Comparison of ENCODE assay signal across 1 cellular context in the genomic region with DNA sequence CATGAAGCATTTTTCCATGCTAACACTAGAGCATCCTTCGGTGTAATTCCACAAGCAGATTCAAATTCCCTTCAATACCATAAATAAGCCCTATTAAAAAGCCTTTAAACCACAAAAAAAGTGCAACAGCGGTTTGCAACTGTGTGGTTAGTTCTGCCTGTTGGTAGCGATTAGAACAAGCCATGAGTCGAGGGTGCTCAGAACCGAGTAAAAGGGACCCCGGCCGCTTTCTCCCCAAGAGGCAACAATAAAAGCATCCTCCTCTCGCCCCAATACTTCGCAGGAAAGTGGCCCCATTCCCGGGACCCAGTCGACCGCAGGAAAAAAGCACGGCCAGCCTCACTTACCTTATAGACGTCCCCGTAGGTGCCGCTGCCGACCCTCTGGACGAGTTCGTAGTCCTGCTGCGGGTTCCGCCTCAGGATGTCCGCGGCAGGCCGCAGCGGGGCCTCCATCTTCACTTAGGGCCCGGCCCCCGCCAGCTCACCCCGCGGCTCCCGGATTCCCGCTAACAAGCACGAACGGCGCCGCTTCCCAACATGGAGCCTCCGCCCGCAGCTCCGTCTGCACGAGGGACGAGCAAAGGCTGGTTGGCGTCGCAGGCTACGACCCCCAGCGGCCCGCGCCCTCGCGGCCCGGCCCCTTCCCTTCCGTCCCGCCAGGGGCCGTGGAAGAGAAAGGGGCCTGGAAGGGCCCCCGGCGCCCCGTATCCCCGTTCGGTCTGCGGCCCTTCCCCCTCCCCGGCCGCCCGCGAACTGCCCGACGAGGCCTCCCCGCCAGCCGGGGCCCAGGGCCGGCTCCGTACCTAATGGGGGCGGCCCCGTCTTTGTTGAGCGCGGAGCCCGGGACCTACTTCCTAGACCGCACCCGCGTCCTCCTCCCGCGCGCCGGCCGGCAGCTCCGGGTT.
TF ChIP-seq lines count a peak whose summit lies in the region.

No MANE protein-coding gene starts in this region.

TF ChIP-seq in HepG2, 621 proteins besides CTCF, POLR2A, EP300 and RAD21 (continued from another document and continues in another):
- TF ChIP-seq, protein P1, sequence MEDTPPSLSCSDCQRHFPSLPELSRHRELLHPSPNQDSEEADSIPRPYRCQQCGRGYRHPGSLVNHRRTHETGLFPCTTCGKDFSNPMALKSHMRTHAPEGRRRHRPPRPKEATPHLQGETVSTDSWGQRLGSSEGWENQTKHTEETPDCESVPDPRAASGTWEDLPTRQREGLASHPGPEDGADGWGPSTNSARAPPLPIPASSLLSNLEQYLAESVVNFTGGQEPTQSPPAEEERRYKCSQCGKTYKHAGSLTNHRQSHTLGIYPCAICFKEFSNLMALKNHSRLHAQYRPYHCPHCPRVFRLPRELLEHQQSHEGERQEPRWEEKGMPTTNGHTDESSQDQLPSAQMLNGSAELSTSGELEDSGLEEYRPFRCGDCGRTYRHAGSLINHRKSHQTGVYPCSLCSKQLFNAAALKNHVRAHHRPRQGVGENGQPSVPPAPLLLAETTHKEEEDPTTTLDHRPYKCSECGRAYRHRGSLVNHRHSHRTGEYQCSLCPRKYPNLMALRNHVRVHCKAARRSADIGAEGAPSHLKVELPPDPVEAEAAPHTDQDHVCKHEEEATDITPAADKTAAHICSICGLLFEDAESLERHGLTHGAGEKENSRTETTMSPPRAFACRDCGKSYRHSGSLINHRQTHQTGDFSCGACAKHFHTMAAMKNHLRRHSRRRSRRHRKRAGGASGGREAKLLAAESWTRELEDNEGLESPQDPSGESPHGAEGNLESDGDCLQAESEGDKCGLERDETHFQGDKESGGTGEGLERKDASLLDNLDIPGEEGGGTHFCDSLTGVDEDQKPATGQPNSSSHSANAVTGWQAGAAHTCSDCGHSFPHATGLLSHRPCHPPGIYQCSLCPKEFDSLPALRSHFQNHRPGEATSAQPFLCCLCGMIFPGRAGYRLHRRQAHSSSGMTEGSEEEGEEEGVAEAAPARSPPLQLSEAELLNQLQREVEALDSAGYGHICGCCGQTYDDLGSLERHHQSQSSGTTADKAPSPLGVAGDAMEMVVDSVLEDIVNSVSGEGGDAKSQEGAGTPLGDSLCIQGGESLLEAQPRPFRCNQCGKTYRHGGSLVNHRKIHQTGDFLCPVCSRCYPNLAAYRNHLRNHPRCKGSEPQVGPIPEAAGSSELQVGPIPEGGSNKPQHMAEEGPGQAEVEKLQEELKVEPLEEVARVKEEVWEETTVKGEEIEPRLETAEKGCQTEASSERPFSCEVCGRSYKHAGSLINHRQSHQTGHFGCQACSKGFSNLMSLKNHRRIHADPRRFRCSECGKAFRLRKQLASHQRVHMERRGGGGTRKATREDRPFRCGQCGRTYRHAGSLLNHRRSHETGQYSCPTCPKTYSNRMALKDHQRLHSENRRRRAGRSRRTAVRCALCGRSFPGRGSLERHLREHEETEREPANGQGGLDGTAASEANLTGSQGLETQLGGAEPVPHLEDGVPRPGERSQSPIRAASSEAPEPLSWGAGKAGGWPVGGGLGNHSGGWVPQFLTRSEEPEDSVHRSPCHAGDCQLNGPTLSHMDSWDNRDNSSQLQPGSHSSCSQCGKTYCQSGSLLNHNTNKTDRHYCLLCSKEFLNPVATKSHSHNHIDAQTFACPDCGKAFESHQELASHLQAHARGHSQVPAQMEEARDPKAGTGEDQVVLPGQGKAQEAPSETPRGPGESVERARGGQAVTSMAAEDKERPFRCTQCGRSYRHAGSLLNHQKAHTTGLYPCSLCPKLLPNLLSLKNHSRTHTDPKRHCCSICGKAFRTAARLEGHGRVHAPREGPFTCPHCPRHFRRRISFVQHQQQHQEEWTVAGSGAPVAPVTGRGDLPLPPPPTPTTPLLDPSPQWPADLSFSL (CRISPR knock-in tag; IDR thresholded peaks at IDR 0.05) = 0 out of 2 replicates have a peak, but pooled peaks have one; percentile 42
- 0 out of 2 replicates have a peak, but pooled peaks have one; percentile 69 for TF ChIP-seq ZNF558 (CRISPR knock-in tag; IDR thresholded peaks at IDR 0.05; ENCODE audit: borderline replicate concordance)
- TF ChIP-seq KAT8 (CRISPR knock-in tag; IDR thresholded peaks at IDR 0.05) = no peak
- TF ChIP-seq ZMAT3 (CRISPR knock-in tag; conservative IDR thresholded peaks at IDR 0.05) = peak; percentile 51; the same call in 1 of the 2 replicates
- peak; percentile 49; the same call in 1 of the 2 replicates for TF ChIP-seq SPEN (CRISPR knock-in tag; IDR thresholded peaks at IDR 0.05; ENCODE audit: low read depth)
- no peak for TF ChIP-seq TBL1XR1 (IDR thresholded peaks at IDR 0.05; ENCODE audit: borderline replicate concordance, low read length, partially characterized antibody)
- peak; percentile 83; the same call in 1 of the 2 replicates for TF ChIP-seq ZNF564 (CRISPR knock-in tag; IDR thresholded peaks at IDR 0.05)
- TF ChIP-seq CHCHD3 (CRISPR knock-in tag; IDR thresholded peaks at IDR 0.05) = no peak
- TF ChIP-seq, protein P2, sequence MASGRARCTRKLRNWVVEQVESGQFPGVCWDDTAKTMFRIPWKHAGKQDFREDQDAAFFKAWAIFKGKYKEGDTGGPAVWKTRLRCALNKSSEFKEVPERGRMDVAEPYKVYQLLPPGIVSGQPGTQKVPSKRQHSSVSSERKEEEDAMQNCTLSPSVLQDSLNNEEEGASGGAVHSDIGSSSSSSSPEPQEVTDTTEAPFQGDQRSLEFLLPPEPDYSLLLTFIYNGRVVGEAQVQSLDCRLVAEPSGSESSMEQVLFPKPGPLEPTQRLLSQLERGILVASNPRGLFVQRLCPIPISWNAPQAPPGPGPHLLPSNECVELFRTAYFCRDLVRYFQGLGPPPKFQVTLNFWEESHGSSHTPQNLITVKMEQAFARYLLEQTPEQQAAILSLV (CRISPR knock-in tag; IDR thresholded peaks at IDR 0.05; ENCODE audit: borderline replicate concordance) = 0 out of 2 replicates have a peak, but pooled peaks have one; percentile 4
- TF ChIP-seq, protein P3, sequence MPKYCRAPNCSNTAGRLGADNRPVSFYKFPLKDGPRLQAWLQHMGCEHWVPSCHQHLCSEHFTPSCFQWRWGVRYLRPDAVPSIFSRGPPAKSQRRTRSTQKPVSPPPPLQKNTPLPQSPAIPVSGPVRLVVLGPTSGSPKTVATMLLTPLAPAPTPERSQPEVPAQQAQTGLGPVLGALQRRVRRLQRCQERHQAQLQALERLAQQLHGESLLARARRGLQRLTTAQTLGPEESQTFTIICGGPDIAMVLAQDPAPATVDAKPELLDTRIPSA (CRISPR knock-in tag; IDR thresholded peaks at IDR 0.05; ENCODE audit: borderline replicate concordance) = no peak
- TF ChIP-seq, protein P4, sequence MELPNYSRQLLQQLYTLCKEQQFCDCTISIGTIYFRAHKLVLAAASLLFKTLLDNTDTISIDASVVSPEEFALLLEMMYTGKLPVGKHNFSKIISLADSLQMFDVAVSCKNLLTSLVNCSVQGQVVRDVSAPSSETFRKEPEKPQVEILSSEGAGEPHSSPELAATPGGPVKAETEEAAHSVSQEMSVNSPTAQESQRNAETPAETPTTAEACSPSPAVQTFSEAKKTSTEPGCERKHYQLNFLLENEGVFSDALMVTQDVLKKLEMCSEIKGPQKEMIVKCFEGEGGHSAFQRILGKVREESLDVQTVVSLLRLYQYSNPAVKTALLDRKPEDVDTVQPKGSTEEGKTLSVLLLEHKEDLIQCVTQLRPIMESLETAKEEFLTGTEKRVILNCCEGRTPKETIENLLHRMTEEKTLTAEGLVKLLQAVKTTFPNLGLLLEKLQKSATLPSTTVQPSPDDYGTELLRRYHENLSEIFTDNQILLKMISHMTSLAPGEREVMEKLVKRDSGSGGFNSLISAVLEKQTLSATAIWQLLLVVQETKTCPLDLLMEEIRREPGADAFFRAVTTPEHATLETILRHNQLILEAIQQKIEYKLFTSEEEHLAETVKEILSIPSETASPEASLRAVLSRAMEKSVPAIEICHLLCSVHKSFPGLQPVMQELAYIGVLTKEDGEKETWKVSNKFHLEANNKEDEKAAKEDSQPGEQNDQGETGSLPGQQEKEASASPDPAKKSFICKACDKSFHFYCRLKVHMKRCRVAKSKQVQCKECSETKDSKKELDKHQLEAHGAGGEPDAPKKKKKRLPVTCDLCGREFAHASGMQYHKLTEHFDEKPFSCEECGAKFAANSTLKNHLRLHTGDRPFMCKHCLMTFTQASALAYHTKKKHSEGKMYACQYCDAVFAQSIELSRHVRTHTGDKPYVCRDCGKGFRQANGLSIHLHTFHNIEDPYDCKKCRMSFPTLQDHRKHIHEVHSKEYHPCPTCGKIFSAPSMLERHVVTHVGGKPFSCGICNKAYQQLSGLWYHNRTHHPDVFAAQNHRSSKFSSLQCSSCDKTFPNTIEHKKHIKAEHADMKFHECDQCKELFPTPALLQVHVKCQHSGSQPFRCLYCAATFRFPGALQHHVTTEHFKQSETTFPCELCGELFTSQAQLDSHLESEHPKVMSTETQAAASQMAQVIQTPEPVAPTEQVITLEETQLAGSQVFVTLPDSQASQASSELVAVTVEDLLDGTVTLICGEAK (IDR thresholded peaks at IDR 0.05) = no peak
- TF ChIP-seq, protein P4 (CRISPR knock-in tag; IDR thresholded peaks at IDR 0.05) = 0 out of 2 replicates have a peak, but pooled peaks have one; percentile 36
- 0 out of 2 replicates have a peak, but pooled peaks have one; percentile 17 for TF ChIP-seq GATAD1 (CRISPR knock-in tag; IDR thresholded peaks at IDR 0.05)
- TF ChIP-seq, protein P5, sequence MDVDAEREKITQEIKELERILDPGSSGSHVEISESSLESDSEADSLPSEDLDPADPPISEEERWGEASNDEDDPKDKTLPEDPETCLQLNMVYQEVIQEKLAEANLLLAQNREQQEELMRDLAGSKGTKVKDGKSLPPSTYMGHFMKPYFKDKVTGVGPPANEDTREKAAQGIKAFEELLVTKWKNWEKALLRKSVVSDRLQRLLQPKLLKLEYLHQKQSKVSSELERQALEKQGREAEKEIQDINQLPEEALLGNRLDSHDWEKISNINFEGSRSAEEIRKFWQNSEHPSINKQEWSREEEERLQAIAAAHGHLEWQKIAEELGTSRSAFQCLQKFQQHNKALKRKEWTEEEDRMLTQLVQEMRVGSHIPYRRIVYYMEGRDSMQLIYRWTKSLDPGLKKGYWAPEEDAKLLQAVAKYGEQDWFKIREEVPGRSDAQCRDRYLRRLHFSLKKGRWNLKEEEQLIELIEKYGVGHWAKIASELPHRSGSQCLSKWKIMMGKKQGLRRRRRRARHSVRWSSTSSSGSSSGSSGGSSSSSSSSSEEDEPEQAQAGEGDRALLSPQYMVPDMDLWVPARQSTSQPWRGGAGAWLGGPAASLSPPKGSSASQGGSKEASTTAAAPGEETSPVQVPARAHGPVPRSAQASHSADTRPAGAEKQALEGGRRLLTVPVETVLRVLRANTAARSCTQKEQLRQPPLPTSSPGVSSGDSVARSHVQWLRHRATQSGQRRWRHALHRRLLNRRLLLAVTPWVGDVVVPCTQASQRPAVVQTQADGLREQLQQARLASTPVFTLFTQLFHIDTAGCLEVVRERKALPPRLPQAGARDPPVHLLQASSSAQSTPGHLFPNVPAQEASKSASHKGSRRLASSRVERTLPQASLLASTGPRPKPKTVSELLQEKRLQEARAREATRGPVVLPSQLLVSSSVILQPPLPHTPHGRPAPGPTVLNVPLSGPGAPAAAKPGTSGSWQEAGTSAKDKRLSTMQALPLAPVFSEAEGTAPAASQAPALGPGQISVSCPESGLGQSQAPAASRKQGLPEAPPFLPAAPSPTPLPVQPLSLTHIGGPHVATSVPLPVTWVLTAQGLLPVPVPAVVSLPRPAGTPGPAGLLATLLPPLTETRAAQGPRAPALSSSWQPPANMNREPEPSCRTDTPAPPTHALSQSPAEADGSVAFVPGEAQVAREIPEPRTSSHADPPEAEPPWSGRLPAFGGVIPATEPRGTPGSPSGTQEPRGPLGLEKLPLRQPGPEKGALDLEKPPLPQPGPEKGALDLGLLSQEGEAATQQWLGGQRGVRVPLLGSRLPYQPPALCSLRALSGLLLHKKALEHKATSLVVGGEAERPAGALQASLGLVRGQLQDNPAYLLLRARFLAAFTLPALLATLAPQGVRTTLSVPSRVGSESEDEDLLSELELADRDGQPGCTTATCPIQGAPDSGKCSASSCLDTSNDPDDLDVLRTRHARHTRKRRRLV (CRISPR knock-in tag; IDR thresholded peaks at IDR 0.05) = 0 out of 2 replicates have a peak, but pooled peaks have one; percentile 30
- TF ChIP-seq ZSCAN29 (CRISPR knock-in tag; conservative IDR thresholded peaks at IDR 0.05) = 0 out of 2 replicates have a peak, but pooled peaks have one; percentile 16
- TF ChIP-seq NR1H2 (CRISPR knock-in tag; IDR thresholded peaks at IDR 0.05; ENCODE audit: borderline replicate concordance, low read depth) = no peak
- TF ChIP-seq ZNF292 (CRISPR knock-in tag; IDR thresholded peaks at IDR 0.05; ENCODE audit: borderline replicate concordance, low read depth) = peak; percentile 55; the same call in 1 of the 2 replicates
- TF ChIP-seq TAF1 (CRISPR knock-in tag; IDR thresholded peaks at IDR 0.05) = peak; percentile 52
- TF ChIP-seq GZF1 (CRISPR knock-in tag; IDR thresholded peaks at IDR 0.05) = 0 out of 2 replicates have a peak, but pooled peaks have one; percentile 10
- TF ChIP-seq ZNF678 (CRISPR knock-in tag; IDR thresholded peaks at IDR 0.05) = no peak
- 0 out of 2 replicates have a peak, but pooled peaks have one; percentile 4 for TF ChIP-seq ZNF546 (CRISPR knock-in tag; conservative IDR thresholded peaks at IDR 0.05)
- TF ChIP-seq ZFYVE20 (CRISPR knock-in tag; IDR thresholded peaks at IDR 0.05; ENCODE audit: borderline replicate concordance, low read depth) = 0 out of 2 replicates have a peak, but pooled peaks have one; percentile 43
- 0 out of 2 replicates have a peak, but pooled peaks have one; percentile 34 for TF ChIP-seq PITX1 (CRISPR knock-in tag; IDR thresholded peaks at IDR 0.05)
